ENCODE assay signal across 8 cellular contexts in genomic region chr17:78383725-78384471, GRCh38. TPM values are rescaled to one million over a fixed set of nuclear protein-coding genes. Genes with fewer than 3 reads are reported as not detected.
DNase-seq lines count a peak whose midpoint lies in the region; FAIRE-seq and TF ChIP-seq lines count a peak whose summit lies in the region.

No MANE protein-coding gene starts in this region.

- H3K4me3 Mint-ChIP-seq in IgD-negative memory B cell (peak overlapping the region in 3 of 4 donors; percentile 66 to 91 (median 72)), progenitor cell of endocrine pancreas (ENCODE audit: low read depth) (no peak overlapping the region)

- FAIRE-seq in urothelium cell line (lab: Jason Lieb, UNC), result no peak

- H3K36me3 ChIP-seq in GM06990 (ENCODE audit: control insufficient read depth, insufficient read depth, low read length), result no peaks in the 10 kb centered on the region

- H3K27ac Mint-ChIP-seq in IgD-negative memory B cell (peak overlapping the region; percentile 73 to 98 (median 84)), progenitor cell of endocrine pancreas (peak overlapping the region; percentile 56)

- H3K4me1 Mint-ChIP-seq in IgD-negative memory B cell (peaks cover 65 to 76% (median 67%) of the 10 kb centered on the region in 3 donors), progenitor cell of endocrine pancreas (ENCODE audit: low read depth) (peaks cover 25% of the 10 kb centered on the region)

- TF ChIP-seq CTCF in GM06990 (IDR thresholded peaks at IDR 0.05; ENCODE audit: insufficient read depth, low read length, poor library complexity, severe bottlenecking) (no peak), fibroblast of villous mesenchyme (IDR thresholded peaks at IDR 0.05; ENCODE audit: insufficient read depth, low read depth, low read length) (no peak), progenitor cell of endocrine pancreas (IDR thresholded peaks at IDR 0.05; ENCODE audit: unreplicated experiment) (no peak)

- DNase-seq in GM06990 (ENCODE audit: extremely low read depth, insufficient read length) (peak; percentile 48), fibroblast of villous mesenchyme (ENCODE audit: low read depth) (peak; percentile 99), progenitor cell of endocrine pancreas (ENCODE audit: low spot score, unreplicated experiment) (no peak), NCI-H510A treated with DMSO at 0.1 percent for 48 hours (lab: John Stamatoyannopoulos, UW) (no peak), NCI-H526 treated with DMSO at 0.1 percent for 48 hours (lab: John Stamatoyannopoulos, UW) (no peak), urothelium cell line (ENCODE audit: low spot score) (no peak)
- peak; percentile 39 for DNase-seq in activated T-cell treated with anti-CD3 and anti-CD28 coated beads, Interleukin-2, amount 50 U/mL, for 1 hour

- H3K4me3 ChIP-seq in GM06990 (replicated peaks; ENCODE audit: low read depth, low read length) (no peak overlapping the region), fibroblast of villous mesenchyme (ENCODE audit: low read depth, low read length) (no peak overlapping the region)

- H3K9me3 Mint-ChIP-seq in IgD-negative memory B cell, result no peaks in the 10 kb centered on the region
- no peaks in the 10 kb centered on the region for H3K9me3 Mint-ChIP-seq in progenitor cell of endocrine pancreas (ENCODE audit: low read depth)

- H3K27me3 Mint-ChIP-seq in IgD-negative memory B cell, result no peaks in the 10 kb centered on the region
- no peaks in the 10 kb centered on the region for H3K27me3 Mint-ChIP-seq in progenitor cell of endocrine pancreas

- no peaks in the 10 kb centered on the region for H3K27me3 ChIP-seq in GM06990 (replicated peaks; ENCODE audit: control insufficient read depth, insufficient read depth, low read length)

- H3K36me3 Mint-ChIP-seq in IgD-negative memory B cell, result peaks cover 6% of the 10 kb centered on the region
- H3K36me3 Mint-ChIP-seq in progenitor cell of endocrine pancreas (ENCODE audit: insufficient read depth), result peaks cover 8% of the 10 kb centered on the region

RNA-seq across cellular contexts. Expression of gene PGS1, which starts 5.4 kb away (rescaled TPM):
- polyA plus RNA-seq in IgD-negative memory B cell, result 49.7 TPM
- total RNA-seq in fibroblast of villous mesenchyme (30.9 and 35.4 TPM in 2 replicates), progenitor cell of endocrine pancreas (66.1 and 67.1 TPM in 2 replicates)

RNA-seq across cellular contexts. Expression of gene SOCS3, which starts 24.0 kb away (rescaled TPM):
- polyA plus RNA-seq in IgD-negative memory B cell, result 17.3 TPM
- total RNA-seq in fibroblast of villous mesenchyme (59.6 and 70.0 TPM in 2 replicates), progenitor cell of endocrine pancreas (5.4 and 5.8 TPM in 2 replicates)

Comparison
In these comparisons a context has a peak if more than half of its experiments do, and no peak if none do; other contexts are left out.
1. DNase-seq: peak in GM06990 (single experiment), activated T-cell treated with anti-CD3 and anti-CD28 coated beads, Interleukin-2, amount 50 U/mL, for 1 hour (single experiment) and fibroblast of villous mesenchyme (single experiment); none in progenitor cell of endocrine pancreas (single experiment), NCI-H510A treated with DMSO at 0.1 percent for 48 hours (single experiment), NCI-H526 treated with DMSO at 0.1 percent for 48 hours (single experiment) and urothelium cell line (single experiment).